Comparison of ENCODE assay signal across 26 cellular contexts in the genomic region with DNA sequence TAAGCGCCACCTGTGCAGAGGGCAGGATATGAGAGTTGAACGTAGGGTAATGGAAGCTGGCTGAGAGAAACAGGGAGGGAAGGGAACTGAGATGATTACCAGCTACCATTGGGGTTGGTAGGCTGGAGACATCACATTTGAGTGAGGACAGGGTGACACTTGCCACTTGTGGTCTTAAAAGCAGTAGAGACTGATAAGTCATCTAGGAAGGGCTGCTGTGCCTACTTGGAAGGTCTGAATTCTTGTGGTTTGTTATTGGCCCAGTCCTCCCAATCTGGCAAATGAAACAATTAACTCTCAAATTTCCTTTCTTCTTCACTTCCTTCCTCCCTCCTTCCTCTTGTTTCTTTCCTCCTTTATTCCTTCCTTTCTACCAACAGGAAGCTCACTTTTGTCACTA. TPM values are rescaled to one million over a fixed set of nuclear protein-coding genes. Genes with fewer than 3 reads are reported as not detected.
DNase-seq lines count a peak whose midpoint lies in the region; ATAC-seq, FAIRE-seq and TF ChIP-seq lines count a peak whose summit lies in the region.
"Had no signal": no experiment of that assay in that cellular context is flagged by ENCODE, and none has a peak within 500 bp of the region (broad histone marks: within the 10 kb centered on the region; RNA-seq: fewer than 3 reads in every experiment).

No MANE protein-coding gene starts in this region.

- no peaks in the 10 kb centered on the region for H3K4me1 Mint-ChIP-seq in type B pancreatic cell (ENCODE audit: unreplicated experiment)
- H3K4me1 Mint-ChIP-seq: CD4-positive, CD25-positive, alpha-beta regulatory T cell; CD8-positive, alpha-beta memory T cell had no signal

- POLR2A ChIA-PET in K562 (lab: Yijun Ruan, JAX), result no interaction called here

- H3K36me3 Mint-ChIP-seq in type B pancreatic cell, result no peaks in the 10 kb centered on the region
- H3K36me3 Mint-ChIP-seq: CD4-positive, CD25-positive, alpha-beta regulatory T cell; CD8-positive, alpha-beta memory T cell had no signal

- DNase-seq in HT1080 (ENCODE audit: low read depth) (peak; percentile 68), K562 (ENCODE audit: extremely low read depth in 1 of 4, low spot score in 3 of 4) (no peak), myocyte (ENCODE audit: low read depth) (peak; percentile 80), type B pancreatic cell (ENCODE audit: extremely low spot score, unreplicated experiment) (no peak), caudate nucleus (lab: John Stamatoyannopoulos, UW) (no peak), SW 1271 (lab: John Stamatoyannopoulos, UW) (no peak), psoas muscle (no peak)
- DNase-seq: 8988T; BE2C; C1 segment of cervical spinal cord; CD4-positive, CD25-positive, alpha-beta regulatory T cell; CD8-positive, alpha-beta memory T cell; COR-L47; DMS 273 treated with DMSO at 0.1 percent for 48 hours; DMS53; DND-41; EL; GOT3; H7; HFFc6; IMR-90 had no signal

- H3K27ac ChIP-seq in K562 (ENCODE audit: extremely low read depth, low read depth, low read length) (no peak overlapping the region), caudate nucleus (ENCODE audit: low read depth, low read length) (no peak overlapping the region), psoas muscle (no peak overlapping the region)
- H3K27ac ChIP-seq: HL-60 had no signal

- intact Hi-C loops in K562 (cut with micrococcal nuclease) (no loop called here), psoas muscle (cut with DNase I) (no loop called here)

- ATAC-seq in K562, result no peak
- no peak for ATAC-seq in psoas muscle
- ATAC-seq: GM12878, HCT116 had no signal

- H3K4me2 ChIP-seq in K562 (ENCODE audit: insufficient read depth, low read length), result no peak overlapping the region

- no TSS peak for BruUV-seq in K562 (replicated peaks; lab: Mats Ljungman, UMichigan)

- no peak for TF ChIP-seq CTCF in K562 (IDR thresholded peaks at IDR 0.05 in 2 of 3, conservative IDR thresholded peaks at IDR 0.05 in 1 of 3; ENCODE audit: insufficient read depth in 2 of 3, low read depth in 1 of 3, low read length in 3 of 3)
- no peak for TF ChIP-seq CTCF in type B pancreatic cell (conservative IDR thresholded peaks at IDR 0.05)
- no peak for TF ChIP-seq CTCF in psoas muscle (IDR thresholded peaks at IDR 0.05)

- no peak for TF ChIP-seq EP300 in K562 (IDR thresholded peaks at IDR 0.05; ENCODE audit: low read length)

- H2AFZ ChIP-seq in K562 (ENCODE audit: low read depth, low read length), result no peak overlapping the region

- FAIRE-seq in K562 (lab: Jason Lieb, UNC), result peak; percentile 55
- FAIRE-seq: GM12878, HTR-8/SVneo had no signal

- H3K27me3 Mint-ChIP-seq in type B pancreatic cell, result no peaks in the 10 kb centered on the region
- H3K27me3 Mint-ChIP-seq: CD4-positive, CD25-positive, alpha-beta regulatory T cell; CD8-positive, alpha-beta memory T cell had no signal

- H3K9me1 ChIP-seq in K562 (ENCODE audit: control insufficient read depth, insufficient read depth, low read length), result no peaks in the 10 kb centered on the region

- TF ChIP-seq POLR2A in K562 (conservative IDR thresholded peaks at IDR 0.05), result no peak

- H3K9ac ChIP-seq in K562 (ENCODE audit: insufficient read depth in 1 of 2, low read depth in 2 of 2, low read length in 2 of 2), result no peak overlapping the region

- H3K4me1 ChIP-seq in K562 (replicated peaks in 1 of 2; ENCODE audit: control insufficient read depth in 2 of 2, insufficient read depth in 2 of 2, low read length in 2 of 2), result peaks cover 0 to 45% of the 10 kb centered on the region in 2 experiments; a peak in 4 of 5 replicates
- H3K4me1 ChIP-seq in psoas muscle, result no peaks in the 10 kb centered on the region
- H3K4me1 ChIP-seq: BE2C had no signal

- CTCF ChIA-PET in K562 (lab: Yijun Ruan, JAX; ENCODE audit: low intra/inter-chr PET ratio), result no interaction called here

- H3K27ac Mint-ChIP-seq in type B pancreatic cell, result no peak overlapping the region
- H3K27ac Mint-ChIP-seq: CD8-positive, alpha-beta memory T cell; HFFc6 had no signal

- 94% methylated on average over 2 of the region's 2 CpGs for WGBS in K562 (ENCODE audit: insufficient coverage, low coverage, missing lambda C conversion rate)
- 82 to 92% (median 89%) methylated on average over 2 of the region's 2 CpGs for WGBS in psoas muscle, 3 donors

- no peak overlapping the region for H3K4me3 Mint-ChIP-seq in type B pancreatic cell
- H3K4me3 Mint-ChIP-seq: CD4-positive, CD25-positive, alpha-beta regulatory T cell; CD8-positive, alpha-beta memory T cell; HFFc6 had no signal

- H3K27me3 ChIP-seq in K562 (ENCODE audit: control insufficient read depth in 2 of 2, insufficient read depth in 2 of 2, low read length in 2 of 2) (no peaks in the 10 kb centered on the region), psoas muscle (ENCODE audit: insufficient read depth in 3 of 3, low read length in 2 of 3) (no peaks in the 10 kb centered on the region)
- H3K27me3 ChIP-seq: BE2C had no signal

- no peaks in the 10 kb centered on the region for H4K20me1 ChIP-seq in K562 (replicated peaks; ENCODE audit: control insufficient read depth, insufficient read depth, low read length)

- H3K9me3 Mint-ChIP-seq in type B pancreatic cell, result peaks cover 6% of the 10 kb centered on the region

- H3K9me3 ChIP-seq in K562 (replicated peaks; ENCODE audit: control insufficient read depth, insufficient read depth, low read depth, low read length) (no peaks in the 10 kb centered on the region), psoas muscle (no peaks in the 10 kb centered on the region)
- H3K9me3 ChIP-seq: BE2C had no signal

- in situ Hi-C loops in K562 (cut with MboI), result no loop called here

- no peak for TF ChIP-seq RAD21 in K562 (CRISPR knock-in tag; conservative IDR thresholded peaks at IDR 0.05 in 1 of 2, IDR thresholded peaks at IDR 0.05 in 1 of 2)

- H3K36me3 ChIP-seq in K562 (ENCODE audit: control insufficient read depth, insufficient read depth, low read length), result peaks cover 14% of the 10 kb centered on the region; the same call in 2 of the 3 replicates
- H3K36me3 ChIP-seq in psoas muscle (ENCODE audit: insufficient read depth in 1 of 2, low read depth in 1 of 2), result no peaks in the 10 kb centered on the region
- H3K36me3 ChIP-seq: BE2C had no signal

- H3K79me2 ChIP-seq in K562 (ENCODE audit: control insufficient read depth, insufficient read depth, low read length), result peaks cover 10% of the 10 kb centered on the region; the same call in 2 of the 3 replicates

- no peak overlapping the region for H3K4me3 ChIP-seq in K562
- no peak overlapping the region for H3K4me3 ChIP-seq in psoas muscle
- H3K4me3 ChIP-seq: GM12878 had no signal

TF ChIP-seq in K562, 482 proteins besides CTCF, POLR2A, EP300 and RAD21 (continues in another document):
- no peak for TF ChIP-seq ZNF551 (CRISPR knock-in tag; IDR thresholded peaks at IDR 0.05)
- no peak for TF ChIP-seq CLOCK (CRISPR knock-in tag; IDR thresholded peaks at IDR 0.05; ENCODE audit: borderline replicate concordance)

RNA-seq across cellular contexts. Expression of gene COL6A5, which starts 46.8 kb away (rescaled TPM):
- 0.17 and 0.26 TPM in 2 replicates for total RNA-seq in HT1080 (2014; rRNA removed; shearing (Covaris generic))
- 0.06 and 0.09 TPM in 2 replicates for polyA plus RNA-seq in HT1080 (2015; cell fraction: cytosol; rRNA removed)
- polyA plus RNA-seq in HT1080 (2015; cell fraction: nucleus; rRNA removed), result 0.14 and 0.18 TPM in 2 replicates
- 14.8 and 40.0 TPM in 2 replicates for total RNA-seq in K562 (2011; cell fraction: chromatin; rRNA removed; ENCODE audit: low replicate concordance)
- 7.8 and 10.9 TPM in 2 replicates for total RNA-seq in K562 (2011; cell fraction: nucleolus; rRNA removed)
- total RNA-seq in K562 (2011; cell fraction: nucleoplasm; rRNA removed), result 12.6 and 15.3 TPM in 2 replicates
- 4.9 and 5.2 TPM in 2 replicates for total RNA-seq in K562 (2014; rRNA removed)
- 8.9 and 9.0 TPM in 2 replicates for total RNA-seq in K562 (2014; rRNA removed; fragmentation: Illumina TruSeq; extraction: Trizol)
- 9.6 and 9.8 TPM in 2 replicates for total RNA-seq in K562 (2015; rRNA removed; fragmentation: Illumina TruSeq; extraction: Trizol)
- 4.9 and 5.6 TPM in 2 replicates for total RNA-seq in K562 (2021)
- polyA plus RNA-seq in K562 (2011; rRNA removed), result 5.0 and 9.1 TPM in 2 replicates
- 1.9 and 2.1 TPM in 2 replicates for polyA plus RNA-seq in K562 (2011; cell fraction: cytosol; rRNA removed)
- 13.9 and 18.1 TPM in 2 replicates for polyA plus RNA-seq in K562 (2011; cell fraction: nucleus; rRNA removed)
- polyA plus RNA-seq in K562 (2012), result 3.6 and 3.9 TPM in 2 replicates
- 7.0 and 9.7 TPM in 2 replicates for polyA plus RNA-seq in K562 (2014; fragmentation: Illumina TruSeq; extraction: Trizol)
- 1 to 10 TPM; 1.5 to 2.3 TPM for polyA plus RNA-seq in K562 (2014; fragmentation: Nextera tagmentation; extraction: Ambion mirVana)
- 5.4 and 6.0 TPM in 2 replicates for polyA plus RNA-seq in K562 (2014; rRNA removed)
- polyA minus RNA-seq in K562 (2011; rRNA and poly(A)+ RNA removed), result 10.0 and 14.7 TPM in 2 replicates
- 1.7 and 3.6 TPM in 2 replicates for polyA minus RNA-seq in K562 (2011; cell fraction: cytosol; rRNA and poly(A)+ RNA removed)
- 13.2 and 15.4 TPM in 2 replicates for polyA minus RNA-seq in K562 (2011; cell fraction: nucleus; rRNA and poly(A)+ RNA removed)
- total RNA-seq in myocyte, result not detected in 2 replicates
- polyA plus RNA-seq in myocyte (2012), result not detected
- total RNA-seq in type B pancreatic cell (ENCODE audit: low replicate concordance), result 0.10 and 0.14 TPM in 2 replicates
- total RNA-seq in psoas muscle, result not detected
- polyA plus RNA-seq in psoas muscle, result not detected
- total RNA-seq: CD4-positive, CD25-positive, alpha-beta regulatory T cell; CD8-positive, alpha-beta memory T cell; G401; H7; HFFc6; IMR-90 had no signal
- polyA plus RNA-seq: CD4-positive, CD25-positive, alpha-beta regulatory T cell; CD8-positive, alpha-beta memory T cell; IMR-90 had no signal

Comparison
In these comparisons a context has a peak if more than half of its experiments do, and no peak if none do; other contexts are left out.
1. DNase-seq: peak in HT1080 (single experiment) and myocyte (single experiment); none in K562 (0 of 4), type B pancreatic cell (single experiment), caudate nucleus (0 of 61), SW 1271 (0 of 2) and psoas muscle (0 of 2).